In genomic region chr3:192710366-192710765, GRCh38 we compare ENCODE assay signal across 36 cellular contexts. TPM values are rescaled to one million over a fixed set of nuclear protein-coding genes. Genes with fewer than 3 reads are reported as not detected.
"Had no signal": no experiment of that assay in that cellular context is flagged by ENCODE, and none has a peak within 500 bp of the region (broad histone marks: within the 10 kb centered on the region; RNA-seq: fewer than 3 reads in every experiment).

No MANE protein-coding gene starts in this region.

- H3K4me1 ChIP-seq: adrenal gland, ascending aorta, body of pancreas, breast epithelium had no signal

- H3K36me3 ChIP-seq: adrenal gland, ascending aorta, brain microvascular endothelial cell, breast epithelium, cardiac muscle cell had no signal

- FAIRE-seq: astrocyte, bronchial epithelial cell had no signal

- H3K4me3 ChIP-seq: adrenal gland, ascending aorta, body of pancreas, breast epithelium, cardiac muscle cell had no signal

- DNase-seq: activated effector memory CD4-positive, alpha-beta T cell treated with anti-CD3 and anti-CD28 coated beads, Interleukin-2, amount 50 U/mL, for 16 hours; activated effector memory CD4-positive, alpha-beta T cell treated with Interleukin-2 at 50 U/mL for 16 hours; activated gamma-delta T cell; activated gamma-delta T cell treated with Interleukin-2 at 50 U/mL for 16 hours; activated naive CD4-positive, alpha-beta T cell; activated naive CD4-positive, alpha-beta T cell treated with anti-CD3 and anti-CD28 coated beads for 36 hours; activated naive CD4-positive, alpha-beta T cell treated with anti-CD3 and anti-CD28 coated beads, Interleukin-2, amount 10 ng/mL, durations not matched to agents 7 days and 5 days; activated naive CD4-positive, alpha-beta T cell treated with anti-CD3 and anti-CD28 coated beads, Interleukin-2, amount 50 U/mL, for 16 hours; activated naive CD4-positive, alpha-beta T cell treated with Interleukin-2 at 50 U/mL for 16 hours; activated naive CD8-positive, alpha-beta T cell treated with anti-CD3 and anti-CD28 coated beads for 36 hours; activated naive CD8-positive, alpha-beta T cell treated with anti-CD3 and anti-CD28 coated beads, Interleukin-2, amount 10 ng/mL, durations not matched to agents 7 days and 5 days; activated naive CD8-positive, alpha-beta T cell treated with anti-CD3 and anti-CD28 coated beads, Interleukin-2, amount 50 U/mL, for 24 hours; activated T-cell treated with anti-CD3 and anti-CD28 coated beads, Interleukin-2, amount 50 U/mL, for 1 hour; activated T-cell treated with anti-CD3 and anti-CD28 coated beads, Interleukin-2, amount 50 U/mL, for 24 hours; activated T-cell treated with anti-CD3 and anti-CD28 coated beads, Interleukin-2, amount 50 U/mL, for 4 hours; activated T-cell treated with anti-CD3 and anti-CD28 coated beads, Interleukin-2, amount 50 U/mL, for 48 hours; activated T-cell treated with anti-CD3 and anti-CD28 coated beads, Interleukin-2, amount 50 U/mL, for 72 hours; adrenal gland; amniotic stem cell; amygdala; anterior cingulate cortex; aorta; body of pancreas; brain microvascular endothelial cell; caudate nucleus; central memory CD4-positive, alpha-beta T cell; cerebellar nuclear complex had no signal

- H3K27ac ChIP-seq: adrenal gland, ascending aorta, body of pancreas, brain microvascular endothelial cell, breast epithelium, cardiac muscle cell had no signal

- ATAC-seq: activated naive CD4-positive, alpha-beta T cell treated with anti-CD3 and anti-CD28 coated beads, Interleukin-2, amount 50 U/mL, for 72 hours; activated naive CD8-positive, alpha-beta T cell treated with anti-CD3 and anti-CD28 coated beads, Interleukin-2, amount 50 U/mL, for 24 hours; activated T-cell treated with anti-CD3 and anti-CD28 coated beads, Interleukin-2, amount 50 U/mL, for 4 hours; activated T-cell treated with anti-CD3 and anti-CD28 coated beads, Interleukin-2, amount 50 U/mL, for 72 hours; activated T-helper 17 cell treated with anti-CD3 and anti-CD28 coated beads, Interleukin-2, amount 50 U/mL, for 72 hours; body of pancreas had no signal

- H3K9me3 ChIP-seq: adrenal gland, ascending aorta, body of pancreas, breast epithelium had no signal

- H3K27me3 ChIP-seq: adrenal gland, ascending aorta, body of pancreas, brain microvascular endothelial cell, breast epithelium, cardiac muscle cell had no signal

RNA-seq across cellular contexts. Expression of gene FGF12, which starts 17.0 kb away (rescaled TPM):
- total RNA-seq: activated naive CD4-positive, alpha-beta T cell treated with anti-CD3 and anti-CD28 coated beads for 36 hours; activated naive CD4-positive, alpha-beta T cell treated with anti-CD3 and anti-CD28 coated beads, Interleukin-2, amount 50 U/mL, for 72 hours; activated naive CD8-positive, alpha-beta T cell treated with anti-CD3 and anti-CD28 coated beads for 36 hours; activated naive CD8-positive, alpha-beta T cell treated with anti-CD3 and anti-CD28 coated beads, Interleukin-2, amount 10 ng/mL, durations not matched to agents 7 days and 5 days; activated T-cell treated with anti-CD3 and anti-CD28 coated beads, Interleukin-2, amount 50 U/mL, for 72 hours; activated T-helper 1 cell treated with anti-CD3 and anti-CD28 coated beads, Interleukin-12 subunit alpha, Interleukin-12 subunit beta, Interleukin-2, Interleukin-4 antibody, amounts not matched to agents 30 ng/mL and 10 ng/mL and 1 ng/mL, durations not matched to agents 14 hours and 24 hours and 36 hours; activated T-helper 2 cell treated with anti-CD3 and anti-CD28 coated beads, Interferon-gamma antibody, Interleukin-2, Interleukin-4, amounts not matched to agents 10 μg/mL and 5 μg/mL and 100 μg/mL, durations not matched to agents 14 hours and 24 hours and 36 hours; bronchial epithelial cell had no signal
